1 cellular context compared by ENCODE assay signal in the genomic region with DNA sequence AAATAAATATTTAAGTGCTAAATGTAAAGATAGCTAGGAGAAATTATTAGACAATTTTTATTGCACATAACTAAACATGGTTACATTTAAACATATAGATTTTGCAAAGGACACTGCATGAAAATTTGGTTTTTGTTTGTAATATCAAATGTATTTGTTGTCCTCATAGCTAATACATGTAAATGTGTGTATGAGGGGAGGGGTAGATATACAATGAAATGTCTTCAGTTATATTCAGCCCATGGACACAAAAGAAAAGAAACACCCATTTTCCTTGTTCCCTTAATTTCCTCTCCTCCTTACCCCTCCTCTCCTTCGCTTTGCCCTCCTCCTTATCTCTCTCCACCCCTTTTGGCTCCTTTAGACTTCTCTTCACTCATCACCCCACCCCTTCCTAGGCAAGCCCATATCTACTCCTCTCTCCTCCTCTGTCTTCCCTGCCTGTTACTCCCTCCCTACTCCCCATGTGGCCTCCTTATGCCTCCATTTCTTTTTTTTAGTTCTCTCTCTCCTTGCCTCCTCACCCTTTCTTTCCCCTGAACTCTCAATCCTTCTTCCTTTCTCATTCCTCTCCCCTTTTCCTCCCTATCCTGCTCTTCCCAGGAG.
TF ChIP-seq lines count a peak whose summit lies in the region.

No MANE protein-coding gene starts in this region.

TF ChIP-seq in HCT116, 20 proteins besides CTCF, POLR2A, EP300 and RAD21 (continued from another document):
- TF ChIP-seq, protein P1, sequence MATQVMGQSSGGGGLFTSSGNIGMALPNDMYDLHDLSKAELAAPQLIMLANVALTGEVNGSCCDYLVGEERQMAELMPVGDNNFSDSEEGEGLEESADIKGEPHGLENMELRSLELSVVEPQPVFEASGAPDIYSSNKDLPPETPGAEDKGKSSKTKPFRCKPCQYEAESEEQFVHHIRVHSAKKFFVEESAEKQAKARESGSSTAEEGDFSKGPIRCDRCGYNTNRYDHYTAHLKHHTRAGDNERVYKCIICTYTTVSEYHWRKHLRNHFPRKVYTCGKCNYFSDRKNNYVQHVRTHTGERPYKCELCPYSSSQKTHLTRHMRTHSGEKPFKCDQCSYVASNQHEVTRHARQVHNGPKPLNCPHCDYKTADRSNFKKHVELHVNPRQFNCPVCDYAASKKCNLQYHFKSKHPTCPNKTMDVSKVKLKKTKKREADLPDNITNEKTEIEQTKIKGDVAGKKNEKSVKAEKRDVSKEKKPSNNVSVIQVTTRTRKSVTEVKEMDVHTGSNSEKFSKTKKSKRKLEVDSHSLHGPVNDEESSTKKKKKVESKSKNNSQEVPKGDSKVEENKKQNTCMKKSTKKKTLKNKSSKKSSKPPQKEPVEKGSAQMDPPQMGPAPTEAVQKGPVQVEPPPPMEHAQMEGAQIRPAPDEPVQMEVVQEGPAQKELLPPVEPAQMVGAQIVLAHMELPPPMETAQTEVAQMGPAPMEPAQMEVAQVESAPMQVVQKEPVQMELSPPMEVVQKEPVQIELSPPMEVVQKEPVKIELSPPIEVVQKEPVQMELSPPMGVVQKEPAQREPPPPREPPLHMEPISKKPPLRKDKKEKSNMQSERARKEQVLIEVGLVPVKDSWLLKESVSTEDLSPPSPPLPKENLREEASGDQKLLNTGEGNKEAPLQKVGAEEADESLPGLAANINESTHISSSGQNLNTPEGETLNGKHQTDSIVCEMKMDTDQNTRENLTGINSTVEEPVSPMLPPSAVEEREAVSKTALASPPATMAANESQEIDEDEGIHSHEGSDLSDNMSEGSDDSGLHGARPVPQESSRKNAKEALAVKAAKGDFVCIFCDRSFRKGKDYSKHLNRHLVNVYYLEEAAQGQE (IDR thresholded peaks at IDR 0.05; ENCODE audit: low read depth) = no peak
- TF ChIP-seq ELF1 (IDR thresholded peaks at IDR 0.05; ENCODE audit: borderline replicate concordance, low read depth) = no peak
